1 cellular context compared by ENCODE assay signal in the genomic region with DNA sequence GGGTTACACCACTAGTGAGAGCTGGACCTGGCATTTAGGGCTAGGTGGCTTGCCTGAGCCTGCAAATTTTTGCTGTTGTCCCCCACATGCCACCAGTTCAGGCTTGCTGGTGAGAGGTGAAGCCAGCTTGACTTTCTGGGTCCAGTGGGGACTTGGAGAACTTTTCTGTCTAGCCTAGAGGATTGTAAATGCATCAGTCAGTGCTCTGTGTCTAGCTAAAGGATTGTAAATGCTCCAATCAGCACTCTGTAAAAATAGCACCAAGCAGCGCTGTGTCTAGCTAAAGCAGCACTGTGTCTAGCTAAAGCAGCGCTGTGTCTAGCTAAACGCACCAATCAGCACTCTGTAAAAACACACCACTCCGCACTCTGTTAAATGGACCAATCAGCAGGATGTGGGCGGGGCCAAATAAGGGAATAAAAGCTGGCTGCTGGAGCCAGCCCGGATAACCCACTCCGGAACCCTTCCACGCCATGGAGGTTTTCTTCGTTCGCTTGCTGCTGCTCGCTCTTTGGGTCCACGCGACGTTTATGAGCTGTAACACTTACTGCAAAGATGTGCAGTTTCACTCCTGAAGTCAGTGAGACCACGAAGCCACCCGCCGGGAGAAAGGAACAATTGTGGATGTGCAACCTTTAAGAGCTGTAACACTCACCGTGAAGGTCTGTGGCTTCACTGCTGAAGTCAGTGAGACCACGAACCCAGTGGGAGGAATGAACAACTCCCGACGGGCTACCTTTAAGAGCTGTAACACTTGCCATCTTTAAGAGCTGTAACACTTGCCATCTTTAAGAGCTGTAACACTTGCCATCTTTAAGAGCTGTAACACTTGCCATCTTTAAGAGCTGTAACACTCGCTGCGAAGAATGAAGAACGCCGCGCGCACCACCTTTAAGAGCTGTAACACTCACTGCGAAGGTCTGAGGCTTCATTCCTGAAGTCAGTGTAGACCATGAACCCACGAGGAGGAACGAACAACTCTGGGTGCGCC.
TF ChIP-seq lines count a peak whose summit lies in the region.

No MANE protein-coding gene starts in this region.

TF ChIP-seq in K562, 482 proteins besides CTCF, POLR2A, EP300 and RAD21 (continued from another document and continues in another):
- TF ChIP-seq STAT6 (CRISPR knock-in tag; IDR thresholded peaks at IDR 0.05) (peak; percentile 97; the same call in 1 of the 2 replicates), ILF3 (IDR thresholded peaks at IDR 0.05; ENCODE audit: borderline replicate concordance) (peak; percentile 76; the same call in 1 of the 2 replicates), FOXM1 (IDR thresholded peaks at IDR 0.05; ENCODE audit: low read depth) (peak; percentile 58; the same call in 1 of the 2 replicates), FOXM1 (CRISPR knock-in tag; IDR thresholded peaks at IDR 0.05; ENCODE audit: low read depth) (no peak), GATA2 (CRISPR knock-in tag; IDR thresholded peaks at IDR 0.05) (no peak), MBD1 (CRISPR knock-in tag; IDR thresholded peaks at IDR 0.05) (no peak), PHB2 (IDR thresholded peaks at IDR 0.05; ENCODE audit: low read depth) (no peak), ZNF76 (CRISPR knock-in tag; IDR thresholded peaks at IDR 0.05; ENCODE audit: borderline replicate concordance) (0 out of 2 replicates have a peak, but pooled peaks have one; percentile 32), ZNF121 (CRISPR knock-in tag; conservative IDR thresholded peaks at IDR 0.05) (no peak), ZBTB9 (CRISPR knock-in tag; IDR thresholded peaks at IDR 0.05) (peak; percentile 89), ZNF140 (CRISPR knock-in tag; IDR thresholded peaks at IDR 0.05) (peak; percentile 77; the same call in 1 of the 2 replicates), NRF1 (conservative IDR thresholded peaks at IDR 0.05 in 1 of 2, IDR thresholded peaks at IDR 0.05 in 1 of 2) (peak; percentile 58 to 65), LCOR (CRISPR knock-in tag; IDR thresholded peaks at IDR 0.05) (peak; percentile 97), E2F8 (IDR thresholded peaks at IDR 0.05; ENCODE audit: low read depth, partially characterized antibody) (peak; percentile 44), ZNF263 (CRISPR knock-in tag; IDR thresholded peaks at IDR 0.05; ENCODE audit: borderline replicate concordance) (peak; percentile 78; the same call in 1 of the 2 replicates), ZFP36 (IDR thresholded peaks at IDR 0.05; ENCODE audit: low read depth, low read length, partially characterized antibody) (peak; percentile 1), GTF2B (IDR thresholded peaks at IDR 0.05; ENCODE audit: extremely low read depth, insufficient read length) (peak; percentile 94), NONO (IDR thresholded peaks at IDR 0.05; ENCODE audit: low read depth in 2 of 2, low read length in 1 of 2) (peak; percentile 81 to 92), ZNF324 (CRISPR knock-in tag; IDR thresholded peaks at IDR 0.05) (peak; percentile 52), NFRKB (IDR thresholded peaks at IDR 0.05; ENCODE audit: low read depth) (peak; percentile 76), SRSF3 (IDR thresholded peaks at IDR 0.05; ENCODE audit: insufficient read depth, low read length) (no peak), ZNF561 (CRISPR knock-in tag; conservative IDR thresholded peaks at IDR 0.05) (peak; percentile 71; the same call in 1 of the 2 replicates), MYNN (IDR thresholded peaks at IDR 0.05) (peak; percentile 80), MYNN (CRISPR knock-in tag; IDR thresholded peaks at IDR 0.05) (no peak), HIVEP1 (CRISPR knock-in tag; IDR thresholded peaks at IDR 0.05) (peak; percentile 82; the same call in 1 of the 2 replicates), C11orf30 (IDR thresholded peaks at IDR 0.05; ENCODE audit: low read depth) (peak; percentile 86), HINFP (tag; conservative IDR thresholded peaks at IDR 0.05; ENCODE audit: low read depth) (no peak), CHCHD3 (CRISPR knock-in tag; IDR thresholded peaks at IDR 0.05) (peak; percentile 95), PTTG1 (tag; IDR thresholded peaks at IDR 0.05; ENCODE audit: low read depth) (no peak), ZNF589 (CRISPR knock-in tag; IDR thresholded peaks at IDR 0.05; ENCODE audit: low read depth) (no peak), TCF3 (CRISPR knock-in tag; IDR thresholded peaks at IDR 0.05) (peak; percentile 73), FOXP1 (CRISPR knock-in tag; IDR thresholded peaks at IDR 0.05) (peak; percentile 69; the same call in 1 of the 2 replicates)
- TF ChIP-seq, protein P1, sequence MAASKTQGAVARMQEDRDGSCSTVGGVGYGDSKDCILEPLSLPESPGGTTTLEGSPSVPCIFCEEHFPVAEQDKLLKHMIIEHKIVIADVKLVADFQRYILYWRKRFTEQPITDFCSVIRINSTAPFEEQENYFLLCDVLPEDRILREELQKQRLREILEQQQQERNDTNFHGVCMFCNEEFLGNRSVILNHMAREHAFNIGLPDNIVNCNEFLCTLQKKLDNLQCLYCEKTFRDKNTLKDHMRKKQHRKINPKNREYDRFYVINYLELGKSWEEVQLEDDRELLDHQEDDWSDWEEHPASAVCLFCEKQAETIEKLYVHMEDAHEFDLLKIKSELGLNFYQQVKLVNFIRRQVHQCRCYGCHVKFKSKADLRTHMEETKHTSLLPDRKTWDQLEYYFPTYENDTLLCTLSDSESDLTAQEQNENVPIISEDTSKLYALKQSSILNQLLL (CRISPR knock-in tag; IDR thresholded peaks at IDR 0.05; ENCODE audit: borderline replicate concordance), result no peak
- TF ChIP-seq, protein P2, sequence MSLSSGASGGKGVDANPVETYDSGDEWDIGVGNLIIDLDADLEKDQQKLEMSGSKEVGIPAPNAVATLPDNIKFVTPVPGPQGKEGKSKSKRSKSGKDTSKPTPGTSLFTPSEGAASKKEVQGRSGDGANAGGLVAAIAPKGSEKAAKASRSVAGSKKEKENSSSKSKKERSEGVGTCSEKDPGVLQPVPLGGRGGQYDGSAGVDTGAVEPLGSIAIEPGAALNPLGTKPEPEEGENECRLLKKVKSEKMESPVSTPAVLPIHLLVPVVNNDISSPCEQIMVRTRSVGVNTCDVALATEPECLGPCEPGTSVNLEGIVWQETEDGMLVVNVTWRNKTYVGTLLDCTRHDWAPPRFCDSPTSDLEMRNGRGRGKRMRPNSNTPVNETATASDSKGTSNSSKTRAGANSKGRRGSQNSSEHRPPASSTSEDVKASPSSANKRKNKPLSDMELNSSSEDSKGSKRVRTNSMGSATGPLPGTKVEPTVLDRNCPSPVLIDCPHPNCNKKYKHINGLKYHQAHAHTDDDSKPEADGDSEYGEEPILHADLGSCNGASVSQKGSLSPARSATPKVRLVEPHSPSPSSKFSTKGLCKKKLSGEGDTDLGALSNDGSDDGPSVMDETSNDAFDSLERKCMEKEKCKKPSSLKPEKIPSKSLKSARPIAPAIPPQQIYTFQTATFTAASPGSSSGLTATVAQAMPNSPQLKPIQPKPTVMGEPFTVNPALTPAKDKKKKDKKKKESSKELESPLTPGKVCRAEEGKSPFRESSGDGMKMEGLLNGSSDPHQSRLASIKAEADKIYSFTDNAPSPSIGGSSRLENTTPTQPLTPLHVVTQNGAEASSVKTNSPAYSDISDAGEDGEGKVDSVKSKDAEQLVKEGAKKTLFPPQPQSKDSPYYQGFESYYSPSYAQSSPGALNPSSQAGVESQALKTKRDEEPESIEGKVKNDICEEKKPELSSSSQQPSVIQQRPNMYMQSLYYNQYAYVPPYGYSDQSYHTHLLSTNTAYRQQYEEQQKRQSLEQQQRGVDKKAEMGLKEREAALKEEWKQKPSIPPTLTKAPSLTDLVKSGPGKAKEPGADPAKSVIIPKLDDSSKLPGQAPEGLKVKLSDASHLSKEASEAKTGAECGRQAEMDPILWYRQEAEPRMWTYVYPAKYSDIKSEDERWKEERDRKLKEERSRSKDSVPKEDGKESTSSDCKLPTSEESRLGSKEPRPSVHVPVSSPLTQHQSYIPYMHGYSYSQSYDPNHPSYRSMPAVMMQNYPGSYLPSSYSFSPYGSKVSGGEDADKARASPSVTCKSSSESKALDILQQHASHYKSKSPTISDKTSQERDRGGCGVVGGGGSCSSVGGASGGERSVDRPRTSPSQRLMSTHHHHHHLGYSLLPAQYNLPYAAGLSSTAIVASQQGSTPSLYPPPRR (CRISPR knock-in tag; IDR thresholded peaks at IDR 0.05; ENCODE audit: borderline replicate concordance), result peak; percentile 20
